22 cellular contexts compared by ENCODE assay signal in the genomic region with DNA sequence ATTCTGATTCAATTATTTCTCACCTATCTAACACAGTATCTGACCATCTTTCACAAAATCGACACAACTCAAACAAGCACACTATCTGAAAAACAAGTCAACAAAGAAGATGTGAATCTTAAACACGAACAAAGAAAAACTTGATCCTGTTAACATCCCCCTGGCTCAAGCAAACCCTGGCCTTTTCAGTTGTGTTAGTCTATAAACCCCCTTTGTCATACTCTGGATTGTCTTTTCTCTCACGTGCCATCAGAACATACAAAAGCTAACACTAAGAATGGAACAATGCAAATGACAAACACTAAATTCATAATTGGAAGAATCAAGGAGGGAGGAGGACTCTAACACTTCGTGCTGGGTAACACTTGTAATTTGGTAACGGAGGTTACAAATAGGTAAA.
DNase-seq lines count a peak whose midpoint lies in the region; ATAC-seq, FAIRE-seq and TF ChIP-seq lines count a peak whose summit lies in the region.
"Had no signal": no experiment of that assay in that cellular context is flagged by ENCODE, and none has a peak within 500 bp of the region (broad histone marks: within the 10 kb centered on the region; RNA-seq: fewer than 3 reads in every experiment).

No MANE protein-coding gene starts in this region.

- no peak overlapping the region for H3K4me3 Mint-ChIP-seq in dendritic cell treated with granulocyte-macrophage colony-stimulating factor and Interleukin-4, amounts not matched to agents 40 ng/mL and 50 ng/mL, for 4 days
- no peak overlapping the region for H3K4me3 Mint-ChIP-seq in neural progenitor cell
- no peak overlapping the region for H3K4me3 Mint-ChIP-seq in glutamatergic neuron (ENCODE audit: unreplicated experiment)

- WGBS in heart right ventricle, 2 donors = 83 to 85% methylated on average over 5 of the region's 5 CpGs
- 79 to 87% (median 87%) methylated on average over 5 of the region's 5 CpGs for WGBS in small intestine, 3 donors

- H3F3A ChIP-seq in neural progenitor cell (ENCODE audit: low read depth) = no peaks in the 10 kb centered on the region

- TF ChIP-seq CTCF in heart right ventricle (IDR thresholded peaks at IDR 0.05) (no peak), right atrium auricular region (IDR thresholded peaks at IDR 0.05) (no peak), neural progenitor cell (IDR thresholded peaks at IDR 0.05) (no peak), uterus (IDR thresholded peaks at IDR 0.05) (no peak), glutamatergic neuron (IDR thresholded peaks at IDR 0.05; ENCODE audit: partially characterized antibody, unreplicated experiment) (no peak)

- FAIRE-seq in small intestine (lab: Jason Lieb, UNC) = no peak
- FAIRE-seq: GM18507 had no signal

- H3K36me3 Mint-ChIP-seq in dendritic cell treated with granulocyte-macrophage colony-stimulating factor and Interleukin-4, amounts not matched to agents 40 ng/mL and 50 ng/mL, for 4 days (ENCODE audit: low read depth) = peaks cover 14% of the 10 kb centered on the region
- H3K36me3 Mint-ChIP-seq in neural progenitor cell (peaks cover 3% of the 10 kb centered on the region), glutamatergic neuron (ENCODE audit: unreplicated experiment) (no peaks in the 10 kb centered on the region)

- peaks cover 0 to 76% (median 59%) of the 10 kb centered on the region in 9 donors for H3K4me1 ChIP-seq in heart right ventricle
- H3K4me1 ChIP-seq in right atrium auricular region = peaks cover 0 to 42% of the 10 kb centered on the region in 2 donors
- peaks cover 20% of the 10 kb centered on the region for H3K4me1 ChIP-seq in neural progenitor cell
- peaks cover 10 to 17% of the 10 kb centered on the region in 2 donors for H3K4me1 ChIP-seq in uterus
- peaks cover 0 to 3% of the 10 kb centered on the region in 2 donors for H3K4me1 ChIP-seq in small intestine (ENCODE audit: control insufficient read depth in 2 of 2, insufficient read depth in 1 of 2, low read depth in 1 of 2, low read length in 1 of 2)
- H3K4me1 ChIP-seq: BE2C had no signal

- H3K27me3 ChIP-seq in heart right ventricle (no peaks in the 10 kb centered on the region), right atrium auricular region (no peaks in the 10 kb centered on the region), neural progenitor cell (no peaks in the 10 kb centered on the region), uterus (no peaks in the 10 kb centered on the region), small intestine (ENCODE audit: control insufficient read depth in 2 of 2, insufficient read depth in 2 of 2, low read length in 2 of 2) (no peaks in the 10 kb centered on the region)
- H3K27me3 ChIP-seq: BE2C, MG63, SJSA1 had no signal

- DNase-seq in heart right ventricle = no peak
- DNase-seq in right atrium auricular region (ENCODE audit: low spot score) = no peak
- DNase-seq in neural progenitor cell (ENCODE audit: low spot score) = peak; percentile 72
- no peak for DNase-seq in uterus
- DNase-seq in DMS79 (lab: John Stamatoyannopoulos, UW) = no peak
- no peak for DNase-seq in glutamatergic neuron
- no peak for DNase-seq in small intestine
- DNase-seq: BE2C, Calu3, GOT3, HCEC 1CT, KG1, MG63, NCI-H2029, NCI-H446 treated with DMSO at 0.1 percent for 48 hours, NCI-H526, Right ventricle myocardium superior, RPMI8226 had no signal

- H3K4me2 ChIP-seq in neural progenitor cell = peak overlapping the region; percentile 9

- H3K79me2 ChIP-seq in neural progenitor cell (ENCODE audit: low read depth) = no peaks in the 10 kb centered on the region

- H4K20me1 ChIP-seq in neural progenitor cell (ENCODE audit: low read depth) = no peaks in the 10 kb centered on the region

- H2AFZ ChIP-seq in neural progenitor cell (replicated peaks) = no peak overlapping the region

- H3K9me3 Mint-ChIP-seq in dendritic cell treated with granulocyte-macrophage colony-stimulating factor and Interleukin-4, amounts not matched to agents 40 ng/mL and 50 ng/mL, for 4 days = peaks cover 15% of the 10 kb centered on the region
- H3K9me3 Mint-ChIP-seq in neural progenitor cell (no peaks in the 10 kb centered on the region), glutamatergic neuron (ENCODE audit: unreplicated experiment) (no peaks in the 10 kb centered on the region)

- H3K9me3 ChIP-seq in heart right ventricle (no peaks in the 10 kb centered on the region), right atrium auricular region (no peaks in the 10 kb centered on the region), neural progenitor cell (ENCODE audit: low read depth) (no peaks in the 10 kb centered on the region), uterus (no peaks in the 10 kb centered on the region), small intestine (ENCODE audit: control insufficient read depth, low read depth) (no peaks in the 10 kb centered on the region)
- H3K9me3 ChIP-seq: BE2C, MG63, SJSA1 had no signal

- ATAC-seq in heart right ventricle = no peak

- no peak overlapping the region for H3K9ac ChIP-seq in neural progenitor cell

- peaks cover 67% of the 10 kb centered on the region for H3K4me1 Mint-ChIP-seq in dendritic cell treated with granulocyte-macrophage colony-stimulating factor and Interleukin-4, amounts not matched to agents 40 ng/mL and 50 ng/mL, for 4 days (ENCODE audit: low read depth)
- peaks cover 11% of the 10 kb centered on the region for H3K4me1 Mint-ChIP-seq in neural progenitor cell
- H3K4me1 Mint-ChIP-seq in glutamatergic neuron (ENCODE audit: low read depth, unreplicated experiment) = no peaks in the 10 kb centered on the region

- H3K27me3 Mint-ChIP-seq in dendritic cell treated with granulocyte-macrophage colony-stimulating factor and Interleukin-4, amounts not matched to agents 40 ng/mL and 50 ng/mL, for 4 days = no peaks in the 10 kb centered on the region
- peaks cover 4% of the 10 kb centered on the region for H3K27me3 Mint-ChIP-seq in neural progenitor cell (ENCODE audit: insufficient read depth, low read depth)
- no peaks in the 10 kb centered on the region for H3K27me3 Mint-ChIP-seq in glutamatergic neuron (ENCODE audit: unreplicated experiment)

- H3K27ac ChIP-seq in heart right ventricle (peak overlapping the region in 7 of 10 donors; percentile 6 to 79 (median 61)), right atrium auricular region (no peak overlapping the region), neural progenitor cell (no peak overlapping the region), uterus (peak overlapping the region; percentile 62 to 92), small intestine (ENCODE audit: low read depth in 1 of 2, low read length in 1 of 2) (no peak overlapping the region)
- H3K27ac ChIP-seq: 22Rv1, SJSA1 had no signal

- H3K4me3 ChIP-seq in heart right ventricle (no peak overlapping the region), right atrium auricular region (no peak overlapping the region), neural progenitor cell (no peak overlapping the region), uterus (no peak overlapping the region), small intestine (ENCODE audit: low read depth in 1 of 2, low read length in 2 of 2) (no peak overlapping the region)
- H3K4me3 ChIP-seq: MG63, SJSA1 had no signal

- peak overlapping the region; percentile 8 for H3K27ac Mint-ChIP-seq in dendritic cell treated with granulocyte-macrophage colony-stimulating factor and Interleukin-4, amounts not matched to agents 40 ng/mL and 50 ng/mL, for 4 days
- no peak overlapping the region for H3K27ac Mint-ChIP-seq in neural progenitor cell
- no peak overlapping the region for H3K27ac Mint-ChIP-seq in glutamatergic neuron (ENCODE audit: unreplicated experiment)

- no peak for TF ChIP-seq POLR2A in uterus (IDR thresholded peaks at IDR 0.05)

- intact Hi-C loops in heart right ventricle (cut with DNase I) = no loop called here
- intact Hi-C loops in dendritic cell treated with granulocyte-macrophage colony-stimulating factor and Interleukin-4, amounts not matched to agents 40 ng/mL and 50 ng/mL, for 4 days (cut with micrococcal nuclease) = no loop called here
- intact Hi-C loops in uterus (cut with DNase I; ENCODE audit: low total_unique reads) = no loop called here

- H3K36me3 ChIP-seq in heart right ventricle = no peaks in the 10 kb centered on the region
- no peaks in the 10 kb centered on the region for H3K36me3 ChIP-seq in right atrium auricular region
- no peaks in the 10 kb centered on the region for H3K36me3 ChIP-seq in neural progenitor cell
- H3K36me3 ChIP-seq in uterus = no peaks in the 10 kb centered on the region
- no peaks in the 10 kb centered on the region for H3K36me3 ChIP-seq in small intestine (ENCODE audit: control insufficient read depth in 2 of 2, insufficient read depth in 2 of 2, low read length in 2 of 2)
- H3K36me3 ChIP-seq: BE2C, MG63, SJSA1 had no signal

Comparison
In these comparisons a context has a peak if more than half of its experiments do, and no peak if none do; other contexts are left out.
1. H3K27ac ChIP-seq: peak in heart right ventricle (7 of 10) and uterus (2 of 2); none in right atrium auricular region (0 of 2), neural progenitor cell (single experiment) and small intestine (0 of 2).